1 cellular context compared by ENCODE assay signal in genomic region chr7:4631664-4632171, GRCh38.
TF ChIP-seq lines count a peak whose summit lies in the region.

No MANE protein-coding gene starts in this region.

TF ChIP-seq in SK-N-SH, 30 proteins besides CTCF, POLR2A, EP300 and RAD21:
- no peak for TF ChIP-seq ZBTB33 (IDR thresholded peaks at IDR 0.05; ENCODE audit: borderline replicate concordance, low read depth)
- TF ChIP-seq SMC3 (IDR thresholded peaks at IDR 0.05; ENCODE audit: low read depth, low read length), result peak; percentile 77
- no peak for TF ChIP-seq TCF12 (IDR thresholded peaks at IDR 0.05)
- peak; percentile 51; the same call in 1 of the 2 replicates for TF ChIP-seq MAX (IDR thresholded peaks at IDR 0.05; ENCODE audit: low read depth)
- TF ChIP-seq EZH2phosphoT487 (IDR thresholded peaks at IDR 0.05; ENCODE audit: borderline replicate concordance, low read depth), result no peak
- 0 out of 2 replicates have a peak, but pooled peaks have one; percentile 7 for TF ChIP-seq RFX5 (IDR thresholded peaks at IDR 0.05; ENCODE audit: low read length)
- peak; percentile 44; the same call in 1 of the 2 replicates for TF ChIP-seq MXI1 (IDR thresholded peaks at IDR 0.05; ENCODE audit: low read depth, low read length)
- TF ChIP-seq USF1 (IDR thresholded peaks at IDR 0.05; ENCODE audit: borderline replicate concordance, low read depth), result peak; percentile 49; the same call in 1 of the 2 replicates
